Comparison of ENCODE assay signal across 12 cellular contexts in the genomic region with DNA sequence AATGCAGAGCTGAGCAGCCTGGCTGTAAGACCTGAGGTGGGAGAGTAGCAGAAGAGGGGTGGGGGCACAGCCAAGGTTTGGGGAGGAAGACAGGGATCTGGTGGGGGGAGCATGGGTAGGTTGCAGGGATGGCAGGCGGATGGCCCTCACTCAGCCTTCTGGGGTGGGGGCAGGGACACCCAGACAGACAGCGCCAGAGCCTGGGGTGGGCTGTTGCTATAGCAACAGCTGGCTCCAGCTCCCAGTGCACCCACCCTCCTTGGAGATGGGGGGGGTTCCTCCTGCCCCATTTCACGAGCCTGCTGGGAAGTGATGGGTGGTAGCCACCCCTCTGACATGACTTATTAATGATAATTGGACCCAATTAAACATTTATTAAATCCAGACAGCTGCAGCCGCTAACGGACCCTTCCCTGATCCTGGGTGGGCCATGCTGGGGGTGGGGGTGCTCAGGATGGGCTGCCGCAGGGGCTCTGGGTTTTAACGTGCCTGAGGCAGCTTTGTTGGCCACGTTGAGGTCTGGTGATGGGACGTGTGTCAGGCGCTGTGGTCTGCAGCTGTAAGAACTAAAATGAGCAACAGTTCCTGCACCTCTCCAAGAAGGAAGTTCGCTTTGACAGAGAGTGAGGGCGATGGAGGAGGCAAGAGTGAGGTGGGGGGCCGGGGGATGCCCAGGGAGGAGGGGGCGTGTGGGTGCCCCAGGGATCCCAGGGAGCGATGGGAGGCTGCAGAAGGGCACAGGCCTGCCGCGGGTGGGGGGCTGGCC. TPM values are rescaled to one million over a fixed set of nuclear protein-coding genes. Genes with fewer than 3 reads are reported as not detected.
DNase-seq lines count a peak whose midpoint lies in the region; ATAC-seq and TF ChIP-seq lines count a peak whose summit lies in the region.
"Had no signal": no experiment of that assay in that cellular context is flagged by ENCODE, and none has a peak within 500 bp of the region (broad histone marks: within the 10 kb centered on the region; RNA-seq: fewer than 3 reads in every experiment).

No MANE protein-coding gene starts in this region.

- H3K27me3 ChIP-seq in DND-41 (ENCODE audit: insufficient read depth, low read length, poor library complexity) (peaks cover 21% of the 10 kb centered on the region), HUES64 (ENCODE audit: insufficient read depth, low read length) (peaks cover 41% of the 10 kb centered on the region), neural cell (ENCODE audit: insufficient read depth, low read depth, low read length) (no peaks in the 10 kb centered on the region), lower lobe of right lung (ENCODE audit: low read depth) (peaks cover 15% of the 10 kb centered on the region)

- peaks cover 12% of the 10 kb centered on the region for H3K4me1 Mint-ChIP-seq in activated T-helper 17 cell treated with anti-CD3 and anti-CD28 coated beads, Interleukin-2, amount 50 U/mL, for 72 hours

- 51% methylated on average over 16 of the region's 17 CpGs for WGBS in HUES64

- H4K20me1 ChIP-seq in DND-41 (ENCODE audit: insufficient read depth, low read length) (peaks cover 69% of the 10 kb centered on the region), neural cell (ENCODE audit: insufficient read depth) (no peaks in the 10 kb centered on the region)

- peaks cover 1% of the 10 kb centered on the region for H3K36me3 ChIP-seq in DND-41 (ENCODE audit: insufficient read depth, low read length)
- peaks cover 33% of the 10 kb centered on the region for H3K36me3 ChIP-seq in HUES64 (ENCODE audit: insufficient read depth, low read length)
- H3K36me3 ChIP-seq in neural cell (ENCODE audit: insufficient read depth, low read length) = no peaks in the 10 kb centered on the region
- H3K36me3 ChIP-seq in lower lobe of right lung = peaks cover 6% of the 10 kb centered on the region

- H3K9ac ChIP-seq in DND-41 (ENCODE audit: low read depth, low read length) = no peak overlapping the region
- H3K9ac ChIP-seq in HUES64 (ENCODE audit: low read depth, low read length) = no peak overlapping the region
- H3K9ac ChIP-seq in neural cell (ENCODE audit: low read length) = peak overlapping the region; percentile 56

- no peak for TF ChIP-seq EP300 in neural cell (conservative IDR thresholded peaks at IDR 0.05; ENCODE audit: poor library complexity, severe bottlenecking)

- H3K36me3 Mint-ChIP-seq in activated T-helper 17 cell treated with anti-CD3 and anti-CD28 coated beads, Interleukin-2, amount 50 U/mL, for 72 hours (ENCODE audit: low read depth) = no peaks in the 10 kb centered on the region

- no peaks in the 10 kb centered on the region for H3K9me3 Mint-ChIP-seq in activated T-helper 17 cell treated with anti-CD3 and anti-CD28 coated beads, Interleukin-2, amount 50 U/mL, for 72 hours

- H3K27ac ChIP-seq in DND-41 (ENCODE audit: low read length) (no peak overlapping the region), HUES64 (ENCODE audit: low read depth, low read length) (no peak overlapping the region), neural cell (ENCODE audit: low read length) (no peak overlapping the region), lower lobe of right lung (no peak overlapping the region)
- H3K27ac ChIP-seq: esophagus squamous epithelium had no signal

- no peaks in the 10 kb centered on the region for H3K9me3 ChIP-seq in DND-41 (ENCODE audit: insufficient read depth, low read length, severe bottlenecking)
- H3K9me3 ChIP-seq in HUES64 (ENCODE audit: insufficient read depth, low read depth, low read length) = no peaks in the 10 kb centered on the region
- H3K9me3 ChIP-seq in neural cell (ENCODE audit: low read length) = no peaks in the 10 kb centered on the region
- no peaks in the 10 kb centered on the region for H3K9me3 ChIP-seq in lower lobe of right lung
- H3K9me3 ChIP-seq: esophagus squamous epithelium had no signal

- H3K4me2 ChIP-seq in DND-41 (ENCODE audit: insufficient read depth, low read length) (peak overlapping the region; percentile 87; the same call in 1 of the 2 replicates), neural cell (ENCODE audit: low read length) (no peak overlapping the region)

- H3K27ac Mint-ChIP-seq in activated T-helper 17 cell treated with anti-CD3 and anti-CD28 coated beads, Interleukin-2, amount 50 U/mL, for 72 hours = no peak overlapping the region

- no peaks in the 10 kb centered on the region for H3F3A ChIP-seq in neural cell (ENCODE audit: insufficient read depth, low read length, poor library complexity, severe bottlenecking)

- H2AFZ ChIP-seq in DND-41 (ENCODE audit: low read depth, low read length) = no peak overlapping the region
- no peak overlapping the region for H2AFZ ChIP-seq in neural cell (ENCODE audit: low read depth, low read length)

- intact Hi-C loops in lower lobe of right lung (cut with DNase I) = no loop called here

- H3K79me2 ChIP-seq in DND-41 (ENCODE audit: insufficient read depth, low read length) = no peaks in the 10 kb centered on the region
- H3K79me2 ChIP-seq in neural cell (replicated peaks; ENCODE audit: insufficient read depth, low read length) = peaks cover 4% of the 10 kb centered on the region

- DNase-seq in DND-41 (no peak), NCI-H1048 (lab: John Stamatoyannopoulos, UW) (no peak), NCI-H1694 (lab: John Stamatoyannopoulos, UW) (no peak), lower lobe of right lung (no peak)
- DNase-seq: DMS79, esophagus squamous epithelium, HCEC 1CT had no signal

- H3K4me3 Mint-ChIP-seq in activated T-helper 17 cell treated with anti-CD3 and anti-CD28 coated beads, Interleukin-2, amount 50 U/mL, for 72 hours = peak overlapping the region; percentile 72

- no peak for TF ChIP-seq RAD21 in neural cell (conservative IDR thresholded peaks at IDR 0.05)

- H3K4me3 ChIP-seq in DND-41 (ENCODE audit: low read depth in 1 of 2, low read length in 2 of 2) (no peak overlapping the region), HUES64 (ENCODE audit: low read length) (peak overlapping the region; percentile 49; the same call in 1 of the 2 replicates), neural cell (ENCODE audit: low read length) (peak overlapping the region; percentile 66), lower lobe of right lung (no peak overlapping the region)

- H3K27me3 Mint-ChIP-seq in activated T-helper 17 cell treated with anti-CD3 and anti-CD28 coated beads, Interleukin-2, amount 50 U/mL, for 72 hours = peaks cover 13% of the 10 kb centered on the region

- ATAC-seq in DND-41 (ENCODE audit: insufficient read depth, low read depth) (no peak), lower lobe of right lung (no peak)
- peak; percentile 68 for ATAC-seq in activated T-helper 17 cell treated with anti-CD3 and anti-CD28 coated beads, Interleukin-2, amount 50 U/mL, for 72 hours (replicated peaks)

- H3K4me1 ChIP-seq in DND-41 (ENCODE audit: insufficient read depth, low read length) = peaks cover 16% of the 10 kb centered on the region
- no peaks in the 10 kb centered on the region for H3K4me1 ChIP-seq in HUES64 (ENCODE audit: insufficient read depth, low read length)
- H3K4me1 ChIP-seq in lower lobe of right lung = peaks cover 18% of the 10 kb centered on the region

- no peaks in the 10 kb centered on the region for H3K9me2 ChIP-seq in neural cell (ENCODE audit: insufficient read depth, low read length)

- no peak for TF ChIP-seq CTCF in DND-41 (IDR thresholded peaks at IDR 0.05; ENCODE audit: borderline replicate concordance, extremely low read depth, low read length, poor library complexity, severe bottlenecking)
- TF ChIP-seq CTCF in neural cell (IDR thresholded peaks at IDR 0.05; ENCODE audit: poor library complexity, severe bottlenecking) = no peak
- no peak for TF ChIP-seq CTCF in lower lobe of right lung (IDR thresholded peaks at IDR 0.05)

RNA-seq across cellular contexts. Expression of gene AGRN, which starts 19.4 kb away (rescaled TPM):
- 58.7 TPM for polyA plus RNA-seq in HUES64 (2013, experiment 1 of 2)
- 72.3 TPM for polyA plus RNA-seq in HUES64 (2013, experiment 2 of 2)
- 10 to 100 TPM; 12.1 to 87.6 TPM for total RNA-seq in activated T-helper 17 cell treated with anti-CD3 and anti-CD28 coated beads, Interleukin-2, amount 50 U/mL, for 72 hours
- polyA plus RNA-seq in neural cell = 104 and 106 TPM in 2 replicates
- 131 and 169 TPM in 2 replicates for polyA minus RNA-seq in neural cell
- 114 TPM for total RNA-seq in lower lobe of right lung

RNA-seq across cellular contexts. Expression of gene ISG15, which starts 26.0 kb away (rescaled TPM):
- 24.5 TPM for polyA plus RNA-seq in HUES64 (2013, experiment 1 of 2)
- polyA plus RNA-seq in HUES64 (2013, experiment 2 of 2) = 29.7 TPM
- total RNA-seq in activated T-helper 17 cell treated with anti-CD3 and anti-CD28 coated beads, Interleukin-2, amount 50 U/mL, for 72 hours = 10 to 100 TPM; 13.5 to 36.5 TPM
- polyA plus RNA-seq in neural cell = 3.0 and 8.0 TPM in 2 replicates
- polyA minus RNA-seq in neural cell = 1.9 and 4.9 TPM in 2 replicates
- total RNA-seq in lower lobe of right lung = 76.9 TPM

RNA-seq across cellular contexts. Expression of gene RNF223, which starts 34.8 kb away (rescaled TPM):
- not detected for polyA plus RNA-seq in HUES64 (2013, experiment 1 of 2)
- not detected for polyA plus RNA-seq in HUES64 (2013, experiment 2 of 2)
- not detected for total RNA-seq in activated T-helper 17 cell treated with anti-CD3 and anti-CD28 coated beads, Interleukin-2, amount 50 U/mL, for 72 hours
- polyA plus RNA-seq in neural cell = not detected in 2 replicates
- polyA minus RNA-seq in neural cell = not detected in 2 replicates
- 0.65 TPM for total RNA-seq in lower lobe of right lung
- total RNA-seq: osteoblast had no signal

RNA-seq across cellular contexts. Expression of gene HES4, which starts 39.4 kb away (rescaled TPM):
- 3.7 TPM for polyA plus RNA-seq in HUES64 (2013, experiment 1 of 2)
- polyA plus RNA-seq in HUES64 (2013, experiment 2 of 2) = 4.8 TPM
- 1 to 10 TPM in 1 of 2 donors, not detected in 1; 2.5 TPM for total RNA-seq in activated T-helper 17 cell treated with anti-CD3 and anti-CD28 coated beads, Interleukin-2, amount 50 U/mL, for 72 hours
- 196 and 204 TPM in 2 replicates for polyA plus RNA-seq in neural cell
- polyA minus RNA-seq in neural cell = 24.3 and 24.4 TPM in 2 replicates
- total RNA-seq in lower lobe of right lung = 21.4 TPM

RNA-seq across cellular contexts. Expression of gene PERM1, which starts 57.4 kb away (rescaled TPM):
- polyA plus RNA-seq in HUES64 (2013, experiment 1 of 2) = not detected
- not detected for polyA plus RNA-seq in HUES64 (2013, experiment 2 of 2)
- not detected for total RNA-seq in activated T-helper 17 cell treated with anti-CD3 and anti-CD28 coated beads, Interleukin-2, amount 50 U/mL, for 72 hours
- not detected in 2 replicates for polyA plus RNA-seq in neural cell
- polyA minus RNA-seq in neural cell = not detected in 2 replicates
- not detected for total RNA-seq in lower lobe of right lung
- total RNA-seq: esophagus squamous epithelium, kidney epithelial cell, osteoblast had no signal

Comparison
In these comparisons a context has a peak if more than half of its experiments do, and no peak if none do; other contexts are left out.
1. H3K4me3 ChIP-seq: peak in HUES64 (single experiment) and neural cell (single experiment); none in DND-41 (0 of 2) and lower lobe of right lung (single experiment).